ENCODE assay signal across 9 cellular contexts in genomic region chr11:75330279-75330678, GRCh38. TPM values are rescaled to one million over a fixed set of nuclear protein-coding genes. Genes with fewer than 3 reads are reported as not detected.
A peak's percentile ranks its signal among the peaks of the same experiment; 100 is the strongest.
DNase-seq lines count a peak whose midpoint lies in the region; ATAC-seq and TF ChIP-seq lines count a peak whose summit lies in the region.
"Had no signal": no experiment of that assay in that cellular context is flagged by ENCODE, and none has a peak within 500 bp of the region (broad histone marks: within the 10 kb centered on the region; RNA-seq: fewer than 3 reads in every experiment).

No MANE protein-coding gene starts in this region.

- TF ChIP-seq CTCF in left ventricle myocardium inferior (IDR thresholded peaks at IDR 0.05; ENCODE audit: borderline replicate concordance) = no peak
- TF ChIP-seq CTCF in heart left ventricle (IDR thresholded peaks at IDR 0.05) = no peak
- TF ChIP-seq CTCF in WERI-Rb-1 (IDR thresholded peaks at IDR 0.05; ENCODE audit: low read depth, low read length) = no peak
- no peak for TF ChIP-seq CTCF in vagina (IDR thresholded peaks at IDR 0.05)

- intact Hi-C loops in left ventricle myocardium inferior (cut with micrococcal nuclease) (loop anchor here (10.0 kb wide), 1 partner anchor 45 kb away; no protein-coding TSS in a partner anchor), heart left ventricle (cut with DNase I) (no loop called here), vagina (cut with DNase I) (no loop called here)

- H3K4me1 ChIP-seq in left ventricle myocardium inferior (peaks cover 65% of the 10 kb centered on the region), heart left ventricle (peaks cover 0 to 84% (median 33%) of the 10 kb centered on the region in 12 donors), vagina (peaks cover 69% of the 10 kb centered on the region)

- peak overlapping the region; percentile 23 for H3K27ac ChIP-seq in left ventricle myocardium inferior (replicated peaks)
- H3K27ac ChIP-seq in heart left ventricle = peak overlapping the region in 1 of 12 donors; percentile 27
- H3K27ac ChIP-seq in WERI-Rb-1 = peak overlapping the region; percentile 38
- peak overlapping the region; percentile 43 for H3K27ac ChIP-seq in vagina

- 56 to 77% (median 67%) methylated on average over 1 of the region's 1 CpG for WGBS in heart left ventricle, 4 donors

- no peak overlapping the region for H3K4me3 ChIP-seq in left ventricle myocardium inferior
- H3K4me3 ChIP-seq in heart left ventricle = no peak overlapping the region
- H3K4me3 ChIP-seq in WERI-Rb-1 (ENCODE audit: low read depth, low read length) = no peak overlapping the region
- no peak overlapping the region for H3K4me3 ChIP-seq in vagina

- H3K27me3 ChIP-seq in left ventricle myocardium inferior (ENCODE audit: low read depth) = no peaks in the 10 kb centered on the region
- H3K27me3 ChIP-seq in heart left ventricle = no peaks in the 10 kb centered on the region
- H3K27me3 ChIP-seq in WERI-Rb-1 (ENCODE audit: insufficient read depth, low read depth, severe bottlenecking) = no peaks in the 10 kb centered on the region
- no peaks in the 10 kb centered on the region for H3K27me3 ChIP-seq in vagina

- ATAC-seq in heart left ventricle (no peak), HG03135 (IDR thresholded peaks at IDR 0.05; ENCODE audit: unreplicated experiment) (no peak), HG03280 (IDR thresholded peaks at IDR 0.05; ENCODE audit: unreplicated experiment) (no peak)

- H3K9me3 ChIP-seq in left ventricle myocardium inferior (replicated peaks) (no peaks in the 10 kb centered on the region), heart left ventricle (no peaks in the 10 kb centered on the region), WERI-Rb-1 (ENCODE audit: severe bottlenecking) (no peaks in the 10 kb centered on the region), vagina (no peaks in the 10 kb centered on the region)

- no peak for DNase-seq in left ventricle myocardium inferior
- no peak for DNase-seq in heart left ventricle
- peak; percentile 73 for DNase-seq in WERI-Rb-1
- DNase-seq in left kidney (ENCODE audit: low read depth, low spot score) = peak; percentile 76
- no peak for DNase-seq in vagina (ENCODE audit: extremely low spot score in 2 of 2)
- no peak for DNase-seq in HCEC 1CT

- H3K36me3 ChIP-seq in left ventricle myocardium inferior = peaks cover 3% of the 10 kb centered on the region
- H3K36me3 ChIP-seq in heart left ventricle = peaks cover 0 to 13% (median 0%) of the 10 kb centered on the region in 9 donors
- no peaks in the 10 kb centered on the region for H3K36me3 ChIP-seq in WERI-Rb-1
- H3K36me3 ChIP-seq in vagina = no peaks in the 10 kb centered on the region

- TF ChIP-seq POLR2A in heart left ventricle (IDR thresholded peaks at IDR 0.05) (no peak), vagina (IDR thresholded peaks at IDR 0.05) (no peak)

RNA-seq across cellular contexts. Expression of gene ARRB1, which starts 21.2 kb away (rescaled TPM):
- total RNA-seq in left ventricle myocardium inferior (25.9 TPM), heart left ventricle (10 to 100 TPM; 15.2 to 58.9 (median 29.2) TPM), vagina (33.1 TPM)
- 10 to 100 TPM in 1 of 2 donors, 1 to 10 TPM in 1; 7.9 to 12.5 TPM for polyA plus RNA-seq in heart left ventricle
- total RNA-seq: OCI-LY7 had no signal

Comparison
In these comparisons a context has a peak if more than half of its experiments do, and no peak if none do; other contexts are left out.
1. DNase-seq: peak in WERI-Rb-1 (single experiment) and left kidney (single experiment); none in left ventricle myocardium inferior (single experiment), heart left ventricle (0 of 5), vagina (0 of 2) and HCEC 1CT (single experiment).